ENCODE assay signal across 14 cellular contexts in the genomic region with DNA sequence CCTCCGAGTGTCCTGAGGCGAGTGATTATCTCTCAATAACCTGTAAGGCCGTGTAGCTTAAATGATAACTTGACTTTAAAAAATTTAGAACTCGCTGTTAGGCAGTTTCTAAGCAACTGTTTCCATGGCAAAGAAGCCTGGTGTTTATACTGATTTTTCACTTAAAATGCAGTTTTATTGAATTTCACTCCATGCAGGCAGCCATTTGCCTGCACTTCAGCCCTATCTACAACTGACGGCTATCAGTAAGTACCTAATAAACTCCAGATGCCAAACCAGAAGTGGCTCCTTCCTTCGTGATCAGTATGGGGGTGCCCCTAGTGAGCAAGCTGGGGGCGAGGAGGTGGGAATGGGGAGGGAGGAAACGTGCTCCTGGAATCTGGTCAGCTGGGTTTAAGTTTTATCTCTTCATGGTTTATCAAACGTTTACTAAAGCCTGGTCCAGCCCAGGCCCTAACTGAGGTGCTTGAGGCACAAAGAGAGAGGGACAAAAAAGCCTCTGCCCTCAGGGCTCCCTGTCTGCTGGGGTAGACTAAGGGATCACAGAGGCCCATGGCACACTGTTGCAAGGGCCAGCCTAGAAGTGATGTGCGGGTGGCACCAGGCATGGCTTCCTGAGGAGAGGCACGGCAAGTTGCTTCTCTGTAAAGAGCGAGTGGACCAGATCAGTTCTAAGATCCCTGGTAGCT. TPM values are rescaled to one million over a fixed set of nuclear protein-coding genes. Genes with fewer than 3 reads are reported as not detected.
A peak's percentile ranks its signal among the peaks of the same experiment; 100 is the strongest.
DNase-seq lines count a peak whose midpoint lies in the region; ATAC-seq and TF ChIP-seq lines count a peak whose summit lies in the region.
"Had no signal": no experiment of that assay in that cellular context is flagged by ENCODE, and none has a peak within 500 bp of the region (broad histone marks: within the 10 kb centered on the region; RNA-seq: fewer than 3 reads in every experiment).

No MANE protein-coding gene starts in this region.

- no peak for ATAC-seq in psoas muscle
- ATAC-seq in HG03045 (IDR thresholded peaks at IDR 0.05; ENCODE audit: unreplicated experiment) = no peak
- no peak for ATAC-seq in GM19395 (IDR thresholded peaks at IDR 0.05; ENCODE audit: unreplicated experiment)
- ATAC-seq: natural killer cell treated with Interleukin-12 subunit alpha and Interleukin-12 subunit beta and Interleukin-15 and Interleukin-18, amount 100 ng/mL, for 72 hours had no signal

- peaks cover 0 to 9% (median 0%) of the 10 kb centered on the region in 11 experiments; a peak in 1 of 22 replicates for H3K27me3 ChIP-seq in BLaER1 treated with 17β-estradiol and CSF1 and Interleukin-3, amounts not matched to agents 10 nM and 100 nM
- H3K27me3 ChIP-seq in WERI-Rb-1 (ENCODE audit: insufficient read depth, low read depth, severe bottlenecking) (no peaks in the 10 kb centered on the region), hepatocyte (no peaks in the 10 kb centered on the region), psoas muscle (ENCODE audit: insufficient read depth in 3 of 3, low read length in 2 of 3) (no peaks in the 10 kb centered on the region)

- H3K36me3 ChIP-seq in BLaER1 treated with 17β-estradiol and CSF1 and Interleukin-3, amounts not matched to agents 10 nM and 100 nM = peaks cover 51 to 89% (median 66%) of the 10 kb centered on the region in 11 experiments
- H3K36me3 ChIP-seq in WERI-Rb-1 (peaks cover 38% of the 10 kb centered on the region), hepatocyte (replicated peaks; ENCODE audit: insufficient read depth, low read depth) (no peaks in the 10 kb centered on the region), psoas muscle (ENCODE audit: insufficient read depth in 1 of 2, low read depth in 1 of 2) (peaks cover 0 to 14% of the 10 kb centered on the region in 2 donors)

- H3K9me3 ChIP-seq in BLaER1 treated with 17β-estradiol and CSF1 and Interleukin-3, amounts not matched to agents 10 nM and 100 nM (replicated peaks in 1 of 11) = no peaks in the 10 kb centered on the region
- no peaks in the 10 kb centered on the region for H3K9me3 ChIP-seq in WERI-Rb-1 (ENCODE audit: severe bottlenecking)
- H3K9me3 ChIP-seq in hepatocyte (ENCODE audit: low read depth) = no peaks in the 10 kb centered on the region
- no peaks in the 10 kb centered on the region for H3K9me3 ChIP-seq in psoas muscle

- no peak for TF ChIP-seq CTCF in WERI-Rb-1 (IDR thresholded peaks at IDR 0.05; ENCODE audit: low read depth, low read length)
- TF ChIP-seq CTCF in hepatocyte (IDR thresholded peaks at IDR 0.05; ENCODE audit: poor library complexity) = no peak
- TF ChIP-seq CTCF in psoas muscle (IDR thresholded peaks at IDR 0.05) = no peak

- H3K4me1 ChIP-seq in BLaER1 treated with 17β-estradiol and CSF1 and Interleukin-3, amounts not matched to agents 10 nM and 100 nM = peaks cover 30 to 75% (median 64%) of the 10 kb centered on the region in 10 experiments
- H3K4me1 ChIP-seq in hepatocyte (ENCODE audit: insufficient read depth) (peaks cover 66% of the 10 kb centered on the region), psoas muscle (peaks cover 79% of the 10 kb centered on the region)

- H3K9me2 ChIP-seq in hepatocyte (replicated peaks; ENCODE audit: insufficient read depth) = no peaks in the 10 kb centered on the region

- H2AFZ ChIP-seq in hepatocyte = no peak overlapping the region

- peaks cover 0 to 44% (median 26%) of the 10 kb centered on the region in 11 experiments; a peak in 15 of 22 replicates for H4K20me1 ChIP-seq in BLaER1 treated with 17β-estradiol and CSF1 and Interleukin-3, amounts not matched to agents 10 nM and 100 nM
- H4K20me1 ChIP-seq in hepatocyte (ENCODE audit: insufficient read depth, poor library complexity, severe bottlenecking) = no peaks in the 10 kb centered on the region

- intact Hi-C loops in psoas muscle (cut with DNase I) = loop anchor here in 1 of 2 donors (5.0 kb wide), 1 partner anchor 210 kb away; no protein-coding TSS in a partner anchor

- H3K4me3 ChIP-seq in BLaER1 treated with 17β-estradiol and CSF1 and Interleukin-3, amounts not matched to agents 10 nM and 100 nM = no peak overlapping the region
- no peak overlapping the region for H3K4me3 ChIP-seq in WERI-Rb-1 (ENCODE audit: low read depth, low read length)
- H3K4me3 ChIP-seq in hepatocyte = no peak overlapping the region
- H3K4me3 ChIP-seq in psoas muscle = no peak overlapping the region

- peak overlapping the region in 1 of 11 experiments; percentile 3; a peak in 1 of 22 replicates for H3K9ac ChIP-seq in BLaER1 treated with 17β-estradiol and CSF1 and Interleukin-3, amounts not matched to agents 10 nM and 100 nM

- no peaks in the 10 kb centered on the region for H3K79me2 ChIP-seq in hepatocyte

- DNase-seq in WERI-Rb-1 = no peak
- peak; percentile 28 for DNase-seq in hepatocyte (ENCODE audit: low spot score)
- DNase-seq in psoas muscle = no peak
- DNase-seq in activated T-cell treated with anti-CD3 and anti-CD28 coated beads, Interleukin-2, amount 50 U/mL, for 1 hour = no peak
- DNase-seq in SW 1271 (lab: John Stamatoyannopoulos, UW) = no peak
- DNase-seq: activated CD4-positive, alpha-beta T cell treated with anti-CD3 and anti-CD28 coated beads, Interleukin-2, amount 50 U/mL, for 48 hours; activated naive CD4-positive, alpha-beta T cell treated with Interleukin-2 at 50 U/mL for 16 hours; HCEC 1CT; immature natural killer cell; T-helper 2 cell had no signal

- H3K4me2 ChIP-seq in BLaER1 treated with 17β-estradiol and CSF1 and Interleukin-3, amounts not matched to agents 10 nM and 100 nM = peak overlapping the region in 8 of 11 experiments; percentile 8 to 56 (median 40); a peak in 15 of 22 replicates
- peak overlapping the region; percentile 52 for H3K4me2 ChIP-seq in hepatocyte

- 45% methylated on average over 12 of the region's 12 CpGs for WGBS in hepatocyte (ENCODE audit: low lambda C conversion rate, missing lambda C conversion rate)
- 68 to 77% (median 69%) methylated on average over 12 of the region's 12 CpGs for WGBS in psoas muscle, 3 donors

- H3K27ac ChIP-seq in BLaER1 treated with 17β-estradiol and CSF1 and Interleukin-3, amounts not matched to agents 10 nM and 100 nM = no peak overlapping the region
- H3K27ac ChIP-seq in WERI-Rb-1 (peak overlapping the region; percentile 79), hepatocyte (peak overlapping the region; percentile 87), psoas muscle (peak overlapping the region; percentile 91)

RNA-seq across cellular contexts. Expression of gene TTI1, which starts 45.5 kb away (rescaled TPM):
- total RNA-seq in hepatocyte (15.1 and 15.7 TPM in 2 replicates), psoas muscle (10 to 100 TPM; 11.9 to 24.0 (median 14.8) TPM)
- polyA plus RNA-seq in hepatocyte (12.6 and 15.1 TPM in 2 replicates), psoas muscle (10 to 100 TPM; 11.4 to 29.7 (median 19.5) TPM)

RNA-seq across cellular contexts. Expression of gene RPRD1B, which starts 45.8 kb away (rescaled TPM):
- total RNA-seq in hepatocyte (26.8 and 28.0 TPM in 2 replicates), psoas muscle (10 to 100 TPM; 32.7 to 55.7 (median 44.4) TPM)
- polyA plus RNA-seq in hepatocyte (16.5 and 18.5 TPM in 2 replicates), psoas muscle (10 to 100 TPM; 14.0 to 29.9 (median 29.4) TPM)

Comparison
In these comparisons a context has a peak if more than half of its experiments do, and no peak if none do; other contexts are left out.
1. H3K27ac ChIP-seq: peak in WERI-Rb-1 (single experiment), hepatocyte (single experiment) and psoas muscle (single experiment); none in BLaER1 treated with 17β-estradiol and CSF1 and Interleukin-3, amounts not matched to agents 10 nM and 100 nM (0 of 11).